ENCODE assay signal across 20 cellular contexts in genomic region chr16:81409016-81409556, GRCh38. TPM values are rescaled to one million over a fixed set of nuclear protein-coding genes. Genes with fewer than 3 reads are reported as not detected.
DNase-seq lines count a peak whose midpoint lies in the region; ATAC-seq, FAIRE-seq and TF ChIP-seq lines count a peak whose summit lies in the region.
"Had no signal": no experiment of that assay in that cellular context is flagged by ENCODE, and none has a peak within 500 bp of the region (broad histone marks: within the 10 kb centered on the region; RNA-seq: fewer than 3 reads in every experiment).

No MANE protein-coding gene starts in this region.

- H3K36me3 ChIP-seq in BLaER1: no peaks in the 10 kb centered on the region
- no peaks in the 10 kb centered on the region for H3K36me3 ChIP-seq in HCT116 (ENCODE audit: control insufficient read depth in 1 of 2, insufficient read depth in 2 of 2, low read length in 2 of 2)
- no peaks in the 10 kb centered on the region for H3K36me3 ChIP-seq in K562 (ENCODE audit: control insufficient read depth, insufficient read depth, low read length)
- no peaks in the 10 kb centered on the region for H3K36me3 ChIP-seq in sigmoid colon
- H3K36me3 ChIP-seq: BE2C had no signal

- H3K4me1 Mint-ChIP-seq in HFFc6 (ENCODE audit: low read depth): peaks cover 34% of the 10 kb centered on the region

- no peaks in the 10 kb centered on the region for H3K27me3 Mint-ChIP-seq in HFFc6 (ENCODE audit: insufficient read depth)
- H3K27me3 Mint-ChIP-seq: CD4-positive, alpha-beta memory T cell had no signal

- RAD21 ChIA-PET in HCT116 (lab: Charles Lee; ENCODE audit: low non-redundant PET in 1 of 2, low total read pairs in 2 of 2, uncharacterized antibody in 2 of 2, unreplicated experiment in 2 of 2): no interaction called here

- no peak overlapping the region for H3K4me3 Mint-ChIP-seq in HFFc6

- H3K4me2 ChIP-seq in BLaER1: peak overlapping the region; percentile 4; the same call in 1 of the 2 replicates
- no peak overlapping the region for H3K4me2 ChIP-seq in HCT116 (ENCODE audit: low read length)
- no peak overlapping the region for H3K4me2 ChIP-seq in K562 (ENCODE audit: insufficient read depth, low read length)

- no peaks in the 10 kb centered on the region for H3K36me3 Mint-ChIP-seq in HFFc6 (ENCODE audit: low read depth)
- H3K36me3 Mint-ChIP-seq: CD4-positive, alpha-beta memory T cell had no signal

- H3K4me1 ChIP-seq in BLaER1 (peaks cover 7% of the 10 kb centered on the region; the same call in 1 of the 2 replicates), HCT116 (ENCODE audit: control insufficient read depth in 1 of 2, insufficient read depth in 2 of 2, low read length in 2 of 2) (peaks cover 32 to 68% of the 10 kb centered on the region in 2 experiments), K562 (replicated peaks in 1 of 2; ENCODE audit: control insufficient read depth in 2 of 2, insufficient read depth in 2 of 2, low read length in 2 of 2) (peaks cover under 1 to 5% of the 10 kb centered on the region in 2 experiments; a peak in 4 of 5 replicates), sigmoid colon (peaks cover 0 to 6% (median 0%) of the 10 kb centered on the region in 4 donors)
- H3K4me1 ChIP-seq: BE2C had no signal

- in situ Hi-C loops in K562 (cut with MboI): no loop called here

- no peaks in the 10 kb centered on the region for H3K27me3 ChIP-seq in BLaER1
- H3K27me3 ChIP-seq in HCT116 (ENCODE audit: insufficient read depth, low read length): no peaks in the 10 kb centered on the region
- peaks cover 8 to 41% of the 10 kb centered on the region in 2 experiments for H3K27me3 ChIP-seq in K562 (ENCODE audit: control insufficient read depth in 2 of 2, insufficient read depth in 2 of 2, low read length in 2 of 2)
- no peaks in the 10 kb centered on the region for H3K27me3 ChIP-seq in sigmoid colon
- H3K27me3 ChIP-seq: BE2C had no signal

- POLR2A ChIA-PET in HCT116 (lab: Charles Lee): no interaction called here
- POLR2A ChIA-PET in K562 (lab: Yijun Ruan, JAX): interaction anchor here (0.5 to 1.2 kb wide), 3 partner anchors 31 to 148 kb away, joined by 3 to 4 read pairs (median 3); no protein-coding TSS in a partner anchor

- BruUV-seq in HCT116 (replicated peaks; lab: Mats Ljungman, UMichigan) (no TSS peak), K562 (replicated peaks; lab: Mats Ljungman, UMichigan) (no TSS peak)

- H4K20me1 ChIP-seq in BLaER1 (no peaks in the 10 kb centered on the region), HCT116 (ENCODE audit: insufficient read depth) (no peaks in the 10 kb centered on the region), K562 (replicated peaks; ENCODE audit: control insufficient read depth, insufficient read depth, low read length) (no peaks in the 10 kb centered on the region)

- 19% methylated on average over 13 of the region's 13 CpGs for WGBS in K562 (ENCODE audit: insufficient coverage, low coverage, missing lambda C conversion rate)
- 86 to 91% methylated on average over 13 of the region's 13 CpGs for WGBS in sigmoid colon, 2 donors

- intact Hi-C loops in HCT116 (cut with micrococcal nuclease) (no loop called here), K562 (cut with micrococcal nuclease) (loop anchor here (10.0 kb wide), 1 partner anchor 466 kb away; no protein-coding TSS in a partner anchor), posterior vena cava (cut with DNase I) (no loop called here), sigmoid colon (cut with DNase I) (no loop called here)

- no peaks in the 10 kb centered on the region for H3K9me1 ChIP-seq in K562 (ENCODE audit: control insufficient read depth, insufficient read depth, low read length)

- FAIRE-seq in K562 (lab: Jason Lieb, UNC): no peak
- FAIRE-seq: H54 had no signal

- no peak overlapping the region for H3K4me3 ChIP-seq in BLaER1
- no peak overlapping the region for H3K4me3 ChIP-seq in HCT116 (replicated peaks in 1 of 2; ENCODE audit: low read depth in 1 of 2, low read length in 2 of 2)
- H3K4me3 ChIP-seq in K562: no peak overlapping the region
- H3K4me3 ChIP-seq in sigmoid colon: no peak overlapping the region

- no peaks in the 10 kb centered on the region for H3K9me2 ChIP-seq in HCT116 (ENCODE audit: insufficient read depth)

- DNase-seq in HCT116 (ENCODE audit: low read depth, low spot score) (no peak), K562 (ENCODE audit: extremely low read depth in 1 of 4, low spot score in 3 of 4) (no peak), posterior vena cava (ENCODE audit: low spot score) (peak; percentile 68), HFFc6 (no peak), sigmoid colon (no peak)
- DNase-seq: BE2C; CD4-positive, alpha-beta memory T cell; DMS153; EL; Karpas-422; MM.1S; NCI-H1105 treated with DMSO at 0.1 percent for 48 hours; NCI-H1694 treated with DMSO at 0.1 percent for 48 hours; NCI-H526 treated with DMSO at 0.1 percent for 48 hours; NK-92 treated with Interleukin-12 subunit alpha and Interleukin-12 subunit beta, amount 100 ng/mL, for 24 hours; OCI-M1; SIG-M5 had no signal

- TF ChIP-seq EP300 in K562 (IDR thresholded peaks at IDR 0.05; ENCODE audit: low read length): no peak
- no peak for TF ChIP-seq EP300 in sigmoid colon (IDR thresholded peaks at IDR 0.05)

- CTCF ChIA-PET in HCT116 (lab: Charles Lee): interaction anchor here (1.3 to 1.4 kb wide), 2 partner anchors 8 to 177 kb away, joined by 3 to 4 read pairs; no protein-coding TSS in a partner anchor
- CTCF ChIA-PET in K562 (lab: Yijun Ruan, JAX; ENCODE audit: low intra/inter-chr PET ratio): interaction anchor here (0.6 to 1.1 kb wide), 2 partner anchors 10 to 169 kb away, joined by 3 read pairs; no protein-coding TSS in a partner anchor

- ATAC-seq in HCT116 (no peak), K562 (peak; percentile 24; the same call in 2 of the 3 replicates), HG02870 (IDR thresholded peaks at IDR 0.05; ENCODE audit: unreplicated experiment) (no peak)

- H2AFZ ChIP-seq in HCT116 (ENCODE audit: low read depth, low read length, poor library complexity, severe bottlenecking): no peak overlapping the region
- no peak overlapping the region for H2AFZ ChIP-seq in K562 (ENCODE audit: low read depth, low read length)

- no peaks in the 10 kb centered on the region for H3K9me3 Mint-ChIP-seq in HFFc6
- H3K9me3 Mint-ChIP-seq: CD4-positive, alpha-beta memory T cell had no signal

- H3K79me2 ChIP-seq in HCT116 (ENCODE audit: insufficient read depth, low read length) (no peaks in the 10 kb centered on the region), K562 (ENCODE audit: control insufficient read depth, insufficient read depth, low read length) (no peaks in the 10 kb centered on the region)

- H3K27ac ChIP-seq in BLaER1: no peak overlapping the region
- H3K27ac ChIP-seq in HCT116 (ENCODE audit: low read depth, low read length): no peak overlapping the region
- no peak overlapping the region for H3K27ac ChIP-seq in K562 (ENCODE audit: extremely low read depth, low read depth, low read length)
- H3K27ac ChIP-seq in sigmoid colon: no peak overlapping the region

- no peak for TF ChIP-seq RAD21 in HCT116 (IDR thresholded peaks at IDR 0.05; ENCODE audit: low read depth)
- no peak for TF ChIP-seq RAD21 in K562 (CRISPR knock-in tag; conservative IDR thresholded peaks at IDR 0.05 in 1 of 2, IDR thresholded peaks at IDR 0.05 in 1 of 2)

- H3K9me3 ChIP-seq in BLaER1: no peaks in the 10 kb centered on the region
- H3K9me3 ChIP-seq in HCT116 (ENCODE audit: control insufficient read depth in 1 of 2, insufficient read depth in 1 of 2, low read depth in 1 of 2, low read length in 2 of 2): no peaks in the 10 kb centered on the region
- no peaks in the 10 kb centered on the region for H3K9me3 ChIP-seq in K562 (replicated peaks; ENCODE audit: control insufficient read depth, insufficient read depth, low read depth, low read length)
- no peaks in the 10 kb centered on the region for H3K9me3 ChIP-seq in sigmoid colon
- H3K9me3 ChIP-seq: BE2C had no signal

- no peak overlapping the region for H3K27ac Mint-ChIP-seq in HFFc6

- H3K9ac ChIP-seq in BLaER1 (no peak overlapping the region), HCT116 (ENCODE audit: low read length) (peak overlapping the region; percentile 1; the same call in 1 of the 2 replicates), K562 (ENCODE audit: insufficient read depth in 1 of 2, low read depth in 2 of 2, low read length in 2 of 2) (0 out of 4 replicates have a peak overlapping the region, but pooled peaks of 1 of the 2 experiments have one; percentile 3)

- TF ChIP-seq CTCF in HCT116 (IDR thresholded peaks at IDR 0.05 in 2 of 3, conservative IDR thresholded peaks at IDR 0.05 in 1 of 3; ENCODE audit: borderline replicate concordance in 1 of 3, insufficient read depth in 1 of 3, low read depth in 2 of 3, low read length in 2 of 3) (no peak), K562 (IDR thresholded peaks at IDR 0.05 in 2 of 3, conservative IDR thresholded peaks at IDR 0.05 in 1 of 3; ENCODE audit: insufficient read depth in 2 of 3, low read depth in 1 of 3, low read length in 3 of 3) (no peak), HFFc6 (IDR thresholded peaks at IDR 0.05) (no peak), sigmoid colon (IDR thresholded peaks at IDR 0.05) (no peak)

- TF ChIP-seq POLR2A in HCT116 (IDR thresholded peaks at IDR 0.05; ENCODE audit: borderline replicate concordance, extremely low read depth, insufficient read depth, insufficient read length): no peak
- TF ChIP-seq POLR2A in K562 (conservative IDR thresholded peaks at IDR 0.05): no peak
- no peak for TF ChIP-seq POLR2A in sigmoid colon (IDR thresholded peaks at IDR 0.05)

RNA-seq across cellular contexts. Expression of gene CMIP, which starts 35.5 kb away (rescaled TPM):
- 64.6 TPM for total RNA-seq in HCT116 (2021; ENCODE audit: unreplicated experiment)
- 40.2 and 45.3 TPM in 2 replicates for polyA plus RNA-seq in HCT116 (2012)
- 107 and 183 TPM in 2 replicates for total RNA-seq in K562 (2011; cell fraction: chromatin; rRNA removed; ENCODE audit: low replicate concordance)
- total RNA-seq in K562 (2011; cell fraction: nucleolus; rRNA removed): 75.7 and 79.0 TPM in 2 replicates
- total RNA-seq in K562 (2011; cell fraction: nucleoplasm; rRNA removed): 101 and 152 TPM in 2 replicates
- 16.1 and 19.1 TPM in 2 replicates for total RNA-seq in K562 (2014; rRNA removed)
- total RNA-seq in K562 (2014; rRNA removed; fragmentation: Illumina TruSeq; extraction: Trizol): 10.3 and 10.8 TPM in 2 replicates
- total RNA-seq in K562 (2015; rRNA removed; fragmentation: Illumina TruSeq; extraction: Trizol): 9.7 and 11.5 TPM in 2 replicates
- total RNA-seq in K562 (2021): 66.4 and 82.5 TPM in 2 replicates
- 8.1 and 19.2 TPM in 2 replicates for polyA plus RNA-seq in K562 (2011; rRNA removed)
- 17.6 and 21.0 TPM in 2 replicates for polyA plus RNA-seq in K562 (2011; cell fraction: cytosol; rRNA removed)
- polyA plus RNA-seq in K562 (2011; cell fraction: nucleus; rRNA removed): 46.1 and 50.8 TPM in 2 replicates
- 51.9 and 88.9 TPM in 2 replicates for polyA plus RNA-seq in K562 (2012)
- polyA plus RNA-seq in K562 (2014; fragmentation: Illumina TruSeq; extraction: Trizol): 39.4 and 41.6 TPM in 2 replicates
- polyA plus RNA-seq in K562 (2014; fragmentation: Nextera tagmentation; extraction: Ambion mirVana): 1 to 10 TPM in 1 of 2 experiments, under 1 TPM in 1; 0.94 to 1.9 TPM
- 15.6 and 21.0 TPM in 2 replicates for polyA plus RNA-seq in K562 (2014; rRNA removed)
- 20.3 and 24.1 TPM in 2 replicates for polyA minus RNA-seq in K562 (2011; rRNA and poly(A)+ RNA removed)
- 45.6 and 90.6 TPM in 2 replicates for polyA minus RNA-seq in K562 (2011; cell fraction: cytosol; rRNA and poly(A)+ RNA removed)
- 26.0 and 43.0 TPM in 2 replicates for polyA minus RNA-seq in K562 (2011; cell fraction: nucleus; rRNA and poly(A)+ RNA removed)
- 10 to 100 TPM; 38.2 to 45.2 TPM for total RNA-seq in posterior vena cava
- 10 to 100 TPM; 35.9 to 48.0 (median 43.5) TPM for total RNA-seq in HFFc6 (2021; fragmentation: NEBNext Ultra II Directional; extraction: Animal tissue kit (Norgen Biotek cat#: 25700))
- total RNA-seq in sigmoid colon: 10 to 100 TPM; 11.0 to 30.3 (median 15.9) TPM
- 10 to 100 TPM; 20.4 to 60.3 (median 40.7) TPM for polyA plus RNA-seq in sigmoid colon
